ENCODE assay signal across 25 cellular contexts in the genomic region with DNA sequence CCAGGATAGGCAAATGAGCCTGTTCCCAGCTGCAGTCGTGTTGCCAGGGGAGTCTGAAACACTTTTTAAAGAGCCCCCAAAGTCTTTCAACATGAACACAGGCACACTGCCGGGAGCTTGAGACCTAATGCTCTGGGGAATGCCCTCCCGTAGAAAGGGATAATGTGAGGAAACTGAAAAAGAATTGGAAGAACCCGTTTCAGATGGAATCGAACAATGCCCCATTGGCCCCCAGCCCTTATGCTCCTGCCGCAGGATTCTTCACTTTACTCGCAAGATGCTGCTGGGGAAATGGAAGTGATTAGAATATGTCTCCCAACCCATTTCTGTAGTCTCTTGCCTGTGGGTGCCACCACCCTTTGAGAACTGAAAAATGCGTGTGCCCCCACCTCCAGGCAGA.
DNase-seq lines count a peak whose midpoint lies in the region; ATAC-seq and TF ChIP-seq lines count a peak whose summit lies in the region.
"Had no signal": no experiment of that assay in that cellular context is flagged by ENCODE, and none has a peak within 500 bp of the region (broad histone marks: within the 10 kb centered on the region; RNA-seq: fewer than 3 reads in every experiment).

No MANE protein-coding gene starts in this region.

- H3K36me3 Mint-ChIP-seq in Calu3 (ENCODE audit: insufficient read depth, unreplicated experiment): peaks cover 10% of the 10 kb centered on the region
- H3K36me3 Mint-ChIP-seq: activated naive CD4-positive, alpha-beta T cell treated with anti-CD3 and anti-CD28 coated beads, Interleukin-2, amount 50 U/mL, for 24 hours; natural killer cell treated with Interleukin-12 subunit alpha and Interleukin-12 subunit beta and Interleukin-15 and Interleukin-18, amount 100 ng/mL, for 72 hours had no signal

- H3K4me2 ChIP-seq in trophoblast cell (ENCODE audit: low read length): no peak overlapping the region

- intact Hi-C loops in Calu3 (cut with micrococcal nuclease; ENCODE audit: unreplicated experiment) (loop anchor here (5.0 kb wide), 2 partner anchors 36 to 134 kb away; a partner anchor contains a TSS), Panc1 (cut with micrococcal nuclease; ENCODE audit: unreplicated experiment) (no loop called here)

- no peaks in the 10 kb centered on the region for H3K27me3 Mint-ChIP-seq in Calu3 (ENCODE audit: unreplicated experiment)
- H3K27me3 Mint-ChIP-seq: activated CD4-positive, alpha-beta memory T cell treated with anti-CD3 and anti-CD28 coated beads, Interleukin-2, amount 10 ng/mL, durations not matched to agents 7 days and 5 days; activated naive CD4-positive, alpha-beta T cell treated with anti-CD3 and anti-CD28 coated beads, Interleukin-2, amount 50 U/mL, for 24 hours; activated T-helper 17 cell treated with anti-CD3 and anti-CD28 coated beads, Interleukin-2, amount 50 U/mL, for 72 hours had no signal

- H4K12ac ChIP-seq in trophoblast cell (ENCODE audit: low read depth, low read length): no peak overlapping the region

- no peak overlapping the region for H2BK5ac ChIP-seq in trophoblast cell (ENCODE audit: low read depth, low read length, poor library complexity)

- H3K27me3 ChIP-seq in Panc1 (ENCODE audit: control insufficient read depth, insufficient read depth, low read length) (no peaks in the 10 kb centered on the region), foreskin keratinocyte (no peaks in the 10 kb centered on the region), trophoblast cell (ENCODE audit: insufficient read depth, low read length) (no peaks in the 10 kb centered on the region)
- H3K27me3 ChIP-seq: pancreas, right atrium auricular region had no signal

- no peak overlapping the region for H3K4ac ChIP-seq in trophoblast cell (ENCODE audit: low read depth, low read length)

- H3K79me1 ChIP-seq in trophoblast cell (ENCODE audit: low read length): no peaks in the 10 kb centered on the region

- peak overlapping the region; percentile 76 for H2BK12ac ChIP-seq in trophoblast cell (ENCODE audit: low read length)

- BruUV-seq in Calu3 (replicated peaks; lab: Mats Ljungman, UMichigan) (no TSS peak), Panc1 (replicated peaks; lab: Mats Ljungman, UMichigan) (no TSS peak)

- H3K9me3 ChIP-seq in Panc1 (ENCODE audit: control insufficient read depth, insufficient read depth, low read depth, low read length): no peaks in the 10 kb centered on the region
- no peaks in the 10 kb centered on the region for H3K9me3 ChIP-seq in trophoblast cell (ENCODE audit: insufficient read depth, low read depth, low read length)
- H3K9me3 ChIP-seq: left ventricle myocardium inferior, pancreas, right atrium auricular region, suprapubic skin had no signal

- H3K9ac ChIP-seq in trophoblast cell (ENCODE audit: low read length): no peak overlapping the region

- H4K91ac ChIP-seq in trophoblast cell (ENCODE audit: low read depth, low read length): no peak overlapping the region

- H3K27ac ChIP-seq in Panc1 (ENCODE audit: low read length): peak overlapping the region; percentile 51
- H3K27ac ChIP-seq in foreskin keratinocyte: peak overlapping the region; percentile 4
- no peak overlapping the region for H3K27ac ChIP-seq in trophoblast cell (ENCODE audit: low read depth, low read length)
- H3K27ac ChIP-seq: HL-60, left ventricle myocardium inferior, right atrium auricular region, suprapubic skin had no signal

- no peak overlapping the region for H2AFZ ChIP-seq in trophoblast cell (ENCODE audit: insufficient read depth, low read length, poor library complexity)

- no peak overlapping the region for H3K18ac ChIP-seq in trophoblast cell (ENCODE audit: low read length)

- DNase-seq in Calu3: peak; percentile 26
- no peak for DNase-seq in Panc1 (ENCODE audit: low read depth, low spot score)
- DNase-seq in foreskin keratinocyte: no peak
- DNase-seq in trophoblast cell: peak; percentile 28 to 66
- no peak for DNase-seq in NCI-H128 (lab: John Stamatoyannopoulos, UW; ENCODE audit: unreplicated experiment)
- DNase-seq in NCI-H2081 (lab: John Stamatoyannopoulos, UW): no peak
- DNase-seq in NCI-H82 (lab: John Stamatoyannopoulos, UW): no peak
- no peak for DNase-seq in mesenteric fat pad (ENCODE audit: low spot score)
- DNase-seq: activated CD4-positive, alpha-beta memory T cell treated with anti-CD3 and anti-CD28 coated beads, Interleukin-2, amount 10 ng/mL, durations not matched to agents 7 days and 5 days; activated CD8-positive, alpha-beta memory T cell treated with anti-CD3 and anti-CD28 coated beads, Interleukin-2, amount 50 U/mL, for 48 hours; CD4-positive, alpha-beta T cell; Karpas-422; left ventricle myocardium inferior; NCI-H1417 treated with DMSO at 0.1 percent for 48 hours; NCI-H526 treated with DMSO at 0.1 percent for 48 hours; stimulated activated naive CD4-positive, alpha-beta T cell had no signal

- H3K4me3 Mint-ChIP-seq in Calu3 (ENCODE audit: low read depth, unreplicated experiment): peak overlapping the region; percentile 35
- H3K4me3 Mint-ChIP-seq: activated CD4-positive, alpha-beta memory T cell treated with anti-CD3 and anti-CD28 coated beads, Interleukin-2, amount 10 ng/mL, durations not matched to agents 7 days and 5 days; activated naive CD4-positive, alpha-beta T cell treated with anti-CD3 and anti-CD28 coated beads, Interleukin-2, amount 50 U/mL, for 24 hours; activated T-helper 17 cell treated with anti-CD3 and anti-CD28 coated beads, Interleukin-2, amount 50 U/mL, for 72 hours; CD4-positive, alpha-beta T cell; natural killer cell treated with Interleukin-12 subunit alpha and Interleukin-12 subunit beta and Interleukin-15 and Interleukin-18, amount 100 ng/mL, for 72 hours had no signal

- no peaks in the 10 kb centered on the region for H3K79me2 ChIP-seq in trophoblast cell (ENCODE audit: control insufficient read depth, insufficient read depth, low read length, poor library complexity)

- H3K23ac ChIP-seq in trophoblast cell (ENCODE audit: low read length): no peak overlapping the region

- H2AK5ac ChIP-seq in trophoblast cell (ENCODE audit: low read length): no peak overlapping the region

- H3K4me3 ChIP-seq in Panc1 (ENCODE audit: low read depth in 2 of 2, low read length in 2 of 2): no peak overlapping the region
- no peak overlapping the region for H3K4me3 ChIP-seq in trophoblast cell (ENCODE audit: low read depth, low read length)
- H3K4me3 ChIP-seq: GM12878, left ventricle myocardium inferior, pancreas, right atrium auricular region, suprapubic skin had no signal

- no peaks in the 10 kb centered on the region for H3K36me3 ChIP-seq in Panc1 (ENCODE audit: control insufficient read depth, insufficient read depth, low read length)
- no peaks in the 10 kb centered on the region for H3K36me3 ChIP-seq in trophoblast cell (ENCODE audit: control insufficient read depth in 1 of 2, insufficient read depth in 2 of 2, low read length in 2 of 2)
- H3K36me3 ChIP-seq: left ventricle myocardium inferior, pancreas, right atrium auricular region, suprapubic skin had no signal

- H3K4me1 ChIP-seq in Panc1 (ENCODE audit: control insufficient read depth, insufficient read depth, low read length) (peaks cover 10% of the 10 kb centered on the region), foreskin keratinocyte (peaks cover 10% of the 10 kb centered on the region), trophoblast cell (ENCODE audit: control insufficient read depth in 1 of 2, insufficient read depth in 2 of 2, low read length in 2 of 2) (peaks cover 1 to 5% of the 10 kb centered on the region in 2 experiments)
- H3K4me1 ChIP-seq: left ventricle myocardium inferior, right atrium auricular region, suprapubic skin had no signal

- H2BK120ac ChIP-seq in trophoblast cell (ENCODE audit: insufficient read depth, low read length, poor library complexity): no peak overlapping the region

- POLR2A ChIA-PET in Panc1 (lab: Charles Lee): no interaction called here

- CTCF ChIA-PET in Calu3 (lab: Charles Lee) (interaction anchor here (1.4 kb wide), 1 partner anchor 11 kb away, joined by 9 read pairs; no protein-coding TSS in a partner anchor), Panc1 (lab: Charles Lee) (no interaction called here)

- no peaks in the 10 kb centered on the region for H3K9me3 Mint-ChIP-seq in Calu3 (ENCODE audit: low read depth, unreplicated experiment)
- H3K9me3 Mint-ChIP-seq: activated CD4-positive, alpha-beta memory T cell treated with anti-CD3 and anti-CD28 coated beads, Interleukin-2, amount 10 ng/mL, durations not matched to agents 7 days and 5 days; activated naive CD4-positive, alpha-beta T cell treated with anti-CD3 and anti-CD28 coated beads, Interleukin-2, amount 50 U/mL, for 24 hours; activated T-helper 17 cell treated with anti-CD3 and anti-CD28 coated beads, Interleukin-2, amount 50 U/mL, for 72 hours; CD4-positive, alpha-beta T cell; natural killer cell treated with Interleukin-12 subunit alpha and Interleukin-12 subunit beta and Interleukin-15 and Interleukin-18, amount 100 ng/mL, for 72 hours had no signal

- ATAC-seq in Panc1 (0 out of 2 replicates have a peak, but pooled peaks have one; percentile 24), foreskin keratinocyte (no peak)
- ATAC-seq: activated T-helper 17 cell treated with anti-CD3 and anti-CD28 coated beads, Interleukin-2, amount 50 U/mL, for 72 hours; GM12878; HepG2; natural killer cell treated with Interleukin-12 subunit alpha and Interleukin-12 subunit beta and Interleukin-15 and Interleukin-18, amount 100 ng/mL, for 72 hours had no signal

- in situ Hi-C loops in Panc1 (cut with HindIII; ENCODE audit: low pct_unique_long_range_greater_than_20kb, low sequenced_read_pairs): no loop called here

- no peak overlapping the region for H4K8ac ChIP-seq in trophoblast cell (ENCODE audit: low read depth, low read length)

- H3K14ac ChIP-seq in trophoblast cell (ENCODE audit: low read length): no peak overlapping the region

- H3K27ac Mint-ChIP-seq in Calu3 (ENCODE audit: unreplicated experiment): peak overlapping the region; percentile 93
- H3K27ac Mint-ChIP-seq: activated CD4-positive, alpha-beta memory T cell treated with anti-CD3 and anti-CD28 coated beads, Interleukin-2, amount 10 ng/mL, durations not matched to agents 7 days and 5 days; activated naive CD4-positive, alpha-beta T cell treated with anti-CD3 and anti-CD28 coated beads, Interleukin-2, amount 50 U/mL, for 24 hours; activated T-helper 17 cell treated with anti-CD3 and anti-CD28 coated beads, Interleukin-2, amount 50 U/mL, for 72 hours; CD4-positive, alpha-beta T cell; natural killer cell treated with Interleukin-12 subunit alpha and Interleukin-12 subunit beta and Interleukin-15 and Interleukin-18, amount 100 ng/mL, for 72 hours had no signal

- WGBS in trophoblast cell (ENCODE audit: extremely low coverage, insufficient coverage, insufficient read length): no CpG with 5 or more reads among the region's 8 CpGs

- H3K4me1 Mint-ChIP-seq in Calu3 (ENCODE audit: low read depth, unreplicated experiment): peaks cover 23% of the 10 kb centered on the region
- H3K4me1 Mint-ChIP-seq: activated CD4-positive, alpha-beta memory T cell treated with anti-CD3 and anti-CD28 coated beads, Interleukin-2, amount 10 ng/mL, durations not matched to agents 7 days and 5 days; activated naive CD4-positive, alpha-beta T cell treated with anti-CD3 and anti-CD28 coated beads, Interleukin-2, amount 50 U/mL, for 24 hours; activated T-helper 17 cell treated with anti-CD3 and anti-CD28 coated beads, Interleukin-2, amount 50 U/mL, for 72 hours had no signal

- TF ChIP-seq CTCF in Calu3 (IDR thresholded peaks at IDR 0.05; ENCODE audit: unreplicated experiment): no peak
- no peak for TF ChIP-seq CTCF in Panc1 (IDR thresholded peaks at IDR 0.05)
- no peak for TF ChIP-seq CTCF in foreskin keratinocyte (conservative IDR thresholded peaks at IDR 0.05)

Comparison
In these comparisons a context has a peak if more than half of its experiments do, and no peak if none do; other contexts are left out.
1. DNase-seq: peak in Calu3 (single experiment) and trophoblast cell (2 of 2); none in Panc1 (single experiment), foreskin keratinocyte (0 of 2), NCI-H128 (single experiment), NCI-H2081 (0 of 2), NCI-H82 (single experiment) and mesenteric fat pad (single experiment).